ENCODE assay signal across 8 cellular contexts in genomic region chr3:40452876-40453730, GRCh38. TPM values are rescaled to one million over a fixed set of nuclear protein-coding genes. Genes with fewer than 3 reads are reported as not detected.
DNase-seq lines count a peak whose midpoint lies in the region; FAIRE-seq and TF ChIP-seq lines count a peak whose summit lies in the region.

No MANE protein-coding gene starts in this region.

- DNase-seq in HCEC 1CT: peak; percentile 99
- DNase-seq in MM.1S: peak; percentile 99
- peak; percentile 98 for DNase-seq in SHP77 treated with DMSO at 0.1 percent for 48 hours (lab: John Stamatoyannopoulos, UW)
- peak; percentile 96 for DNase-seq in activated gamma-delta T cell treated with Interleukin-2 at 50 U/mL for 16 hours
- DNase-seq in fibroblast of villous mesenchyme (ENCODE audit: low read depth): peak; percentile 99
- DNase-seq in nephron progenitor cell: peak; percentile 95

- H3K36me3 Mint-ChIP-seq in nephron progenitor cell (ENCODE audit: low read depth): peaks cover 5% of the 10 kb centered on the region
- peaks cover 13% of the 10 kb centered on the region for H3K36me3 Mint-ChIP-seq in stimulated activated naive CD8-positive, alpha-beta T cell treated with anti-CD3 and anti-CD28 coated beads, Interleukin-15, Interleukin-2, amounts not matched to agents 100 ng/mL and 50 ng/mL, for 24 hours (ENCODE audit: low read depth)

- H4K20me1 ChIP-seq in MM.1S (ENCODE audit: insufficient read depth, low read length): no peaks in the 10 kb centered on the region

- peaks cover under 1% of the 10 kb centered on the region for H3K36me3 ChIP-seq in MM.1S (replicated peaks; ENCODE audit: insufficient read depth, low read length)

- peaks cover 10% of the 10 kb centered on the region for H3K27me3 Mint-ChIP-seq in nephron progenitor cell (ENCODE audit: low read depth, poor library complexity)
- no peaks in the 10 kb centered on the region for H3K27me3 Mint-ChIP-seq in stimulated activated naive CD8-positive, alpha-beta T cell treated with anti-CD3 and anti-CD28 coated beads, Interleukin-15, Interleukin-2, amounts not matched to agents 100 ng/mL and 50 ng/mL, for 24 hours

- H3K9ac ChIP-seq in MM.1S (ENCODE audit: low read length): peak overlapping the region; percentile 82

- peak; percentile 99 for FAIRE-seq in G401.6 (lab: Jason Lieb, UNC)

- H3K4me2 ChIP-seq in MM.1S (ENCODE audit: low read depth, low read length): peak overlapping the region; percentile 96

- no peaks in the 10 kb centered on the region for H3K9me3 ChIP-seq in MM.1S (replicated peaks; ENCODE audit: insufficient read depth, low read length)

- H3F3A ChIP-seq in MM.1S (ENCODE audit: insufficient read depth, low read length): peaks cover 6% of the 10 kb centered on the region

- H3K4me3 Mint-ChIP-seq in nephron progenitor cell: peak overlapping the region; percentile 93
- peak overlapping the region; percentile 91 for H3K4me3 Mint-ChIP-seq in stimulated activated naive CD8-positive, alpha-beta T cell treated with anti-CD3 and anti-CD28 coated beads, Interleukin-15, Interleukin-2, amounts not matched to agents 100 ng/mL and 50 ng/mL, for 24 hours

- H3K79me2 ChIP-seq in MM.1S (ENCODE audit: low read length): peaks cover 10% of the 10 kb centered on the region

- TF ChIP-seq CTCF in MM.1S (IDR thresholded peaks at IDR 0.05; ENCODE audit: low read length) (no peak), fibroblast of villous mesenchyme (IDR thresholded peaks at IDR 0.05; ENCODE audit: insufficient read depth, low read depth, low read length) (no peak), nephron progenitor cell (IDR thresholded peaks at IDR 0.05) (no peak)

- peak overlapping the region; percentile 95 for H2AFZ ChIP-seq in MM.1S (ENCODE audit: low read length)

- H3K4me3 ChIP-seq in MM.1S (ENCODE audit: low read length) (peak overlapping the region; percentile 92), fibroblast of villous mesenchyme (ENCODE audit: low read depth, low read length) (peak overlapping the region; percentile 87)

- H3K9me2 ChIP-seq in MM.1S (replicated peaks; ENCODE audit: insufficient read depth, low read length): no peaks in the 10 kb centered on the region

- peaks cover 9% of the 10 kb centered on the region; the same call in 1 of the 2 replicates for H3K4me1 ChIP-seq in MM.1S (ENCODE audit: low read length)

- peak overlapping the region; percentile 71; the same call in 1 of the 2 replicates for H3K27ac ChIP-seq in MM.1S (ENCODE audit: low read length)

- peaks cover 44% of the 10 kb centered on the region for H3K4me1 Mint-ChIP-seq in nephron progenitor cell
- peaks cover 29% of the 10 kb centered on the region for H3K4me1 Mint-ChIP-seq in stimulated activated naive CD8-positive, alpha-beta T cell treated with anti-CD3 and anti-CD28 coated beads, Interleukin-15, Interleukin-2, amounts not matched to agents 100 ng/mL and 50 ng/mL, for 24 hours (ENCODE audit: low read depth)

- peak overlapping the region; percentile 99 for H3K27ac Mint-ChIP-seq in nephron progenitor cell
- H3K27ac Mint-ChIP-seq in stimulated activated naive CD8-positive, alpha-beta T cell treated with anti-CD3 and anti-CD28 coated beads, Interleukin-15, Interleukin-2, amounts not matched to agents 100 ng/mL and 50 ng/mL, for 24 hours: peak overlapping the region; percentile 92

- no peaks in the 10 kb centered on the region for H3K27me3 ChIP-seq in MM.1S (replicated peaks; ENCODE audit: insufficient read depth, low read length)

- no peaks in the 10 kb centered on the region for H3K9me3 Mint-ChIP-seq in nephron progenitor cell
- no peaks in the 10 kb centered on the region for H3K9me3 Mint-ChIP-seq in stimulated activated naive CD8-positive, alpha-beta T cell treated with anti-CD3 and anti-CD28 coated beads, Interleukin-15, Interleukin-2, amounts not matched to agents 100 ng/mL and 50 ng/mL, for 24 hours

RNA-seq across cellular contexts. Expression of gene RPL14, which starts 4.0 kb away (rescaled TPM):
- 156 and 209 TPM in 2 replicates for total RNA-seq in fibroblast of villous mesenchyme

RNA-seq across cellular contexts. Expression of gene ZNF619, which starts 23.8 kb away (rescaled TPM):
- total RNA-seq in fibroblast of villous mesenchyme: 3.9 and 5.2 TPM in 2 replicates

RNA-seq across cellular contexts. Expression of gene ZNF620, which starts 52.7 kb away (rescaled TPM):
- 0.86 and 0.97 TPM in 2 replicates for total RNA-seq in fibroblast of villous mesenchyme

Comparison
In these comparisons a context has a peak if more than half of its experiments do, and no peak if none do; other contexts are left out.
1. Peak in every context shown above with its lines: DNase-seq, H3K4me3 ChIP-seq and H3K27ac ChIP-seq.